24 cellular contexts compared by ENCODE assay signal in the genomic region with DNA sequence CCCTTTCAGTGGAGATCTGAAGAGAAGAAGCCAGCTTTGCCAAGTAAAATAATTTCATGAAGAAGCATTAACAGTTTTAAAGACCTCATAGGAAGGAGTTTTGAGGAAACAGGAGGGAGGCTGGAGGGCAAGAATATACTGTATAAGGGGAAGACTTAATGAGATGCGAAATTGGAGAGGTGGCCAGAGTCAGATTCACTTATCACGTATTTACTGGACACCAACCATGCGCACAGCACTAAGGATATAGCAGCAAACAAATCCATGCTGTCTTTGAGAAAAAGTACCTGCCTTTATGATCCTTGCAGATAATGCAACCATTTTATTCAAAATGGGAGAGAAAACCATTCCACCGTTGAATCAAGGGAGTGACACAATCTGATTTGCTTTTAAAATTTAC.
DNase-seq lines count a peak whose midpoint lies in the region; ATAC-seq, FAIRE-seq and TF ChIP-seq lines count a peak whose summit lies in the region.
"Had no signal": no experiment of that assay in that cellular context is flagged by ENCODE, and none has a peak within 500 bp of the region (broad histone marks: within the 10 kb centered on the region; RNA-seq: fewer than 3 reads in every experiment).

No MANE protein-coding gene starts in this region.

- in situ Hi-C loops in Panc1 (cut with HindIII; ENCODE audit: low pct_unique_long_range_greater_than_20kb, low sequenced_read_pairs): no loop called here

- H2AFZ ChIP-seq in H1 (ENCODE audit: low read length): no peak overlapping the region

- no peaks in the 10 kb centered on the region for H3K27me3 Mint-ChIP-seq in stimulated activated naive CD8-positive, alpha-beta T cell treated with anti-CD3 and anti-CD28 coated beads, Interleukin-15, amount 100 ng/mL, for 72 hours
- H3K27me3 Mint-ChIP-seq: activated naive CD8-positive, alpha-beta T cell treated with anti-CD3 and anti-CD28 coated beads, Interleukin-2, amount 10 ng/mL, durations not matched to agents 7 days and 5 days; naive B cell had no signal

- H4K5ac ChIP-seq in H1 (ENCODE audit: insufficient read length, low read depth, low read length): no peak overlapping the region

- CTCF ChIA-PET in Panc1 (lab: Charles Lee) (no interaction called here), H1 (lab: Charles Lee; ENCODE audit: partially characterized antibody) (interaction anchor here (2.0 to 2.6 kb wide), 4 partner anchors 8 to 139 kb away, joined by 10 to 14 read pairs (median 13); no protein-coding TSS in a partner anchor)

- no peak overlapping the region for H2BK120ac ChIP-seq in H1 (replicated peaks; ENCODE audit: low read depth, low read length)

- H3K27me3 ChIP-seq in cardiac muscle cell (no peaks in the 10 kb centered on the region), heart left ventricle (no peaks in the 10 kb centered on the region), Panc1 (ENCODE audit: control insufficient read depth, insufficient read depth, low read length) (no peaks in the 10 kb centered on the region), H1 (replicated peaks in 1 of 4; ENCODE audit: control insufficient read depth in 3 of 4, extremely low read depth in 1 of 4, insufficient read depth in 3 of 4, low read length in 3 of 4) (no peaks in the 10 kb centered on the region)
- H3K27me3 ChIP-seq: SJSA1, tibial nerve had no signal

- H3K9ac ChIP-seq in H1 (replicated peaks in 1 of 4; ENCODE audit: extremely low read depth in 1 of 4, low read depth in 3 of 4, low read length in 3 of 4): no peak overlapping the region

- no peak overlapping the region for H3K18ac ChIP-seq in H1 (ENCODE audit: extremely low read depth, low read length)

- 63 to 82% (median 68%) methylated on average over 4 of the region's 4 CpGs for WGBS in heart left ventricle, 4 donors
- WGBS in H1 (ENCODE audit: extremely low coverage in 1 of 2, insufficient coverage in 1 of 2, insufficient read length in 1 of 2, insufficient replicate concordance in 2 of 2, low coverage in 1 of 2, low lambda C conversion rate in 2 of 2, missing lambda C conversion rate in 1 of 2), 2 experiments: 69% methylated on average over 4 of the region's 4 CpGs; no CpG with 5 or more reads in 1 of the 2 experiments

- H3K9me3 ChIP-seq in cardiac muscle cell (ENCODE audit: low read depth): no peaks in the 10 kb centered on the region
- H3K9me3 ChIP-seq in heart left ventricle: no peaks in the 10 kb centered on the region
- no peaks in the 10 kb centered on the region for H3K9me3 ChIP-seq in Panc1 (ENCODE audit: control insufficient read depth, insufficient read depth, low read depth, low read length)
- H3K9me3 ChIP-seq in H1 (ENCODE audit: insufficient read depth in 2 of 2, low read depth in 1 of 2, low read length in 1 of 2): no peaks in the 10 kb centered on the region
- H3K9me3 ChIP-seq: left ventricle myocardium inferior, SJSA1, tibial nerve had no signal

- peak overlapping the region; percentile 39; the same call in 1 of the 2 replicates for H2AK5ac ChIP-seq in H1 (ENCODE audit: low read depth, low read length)

- TF ChIP-seq EP300 in H1 (IDR thresholded peaks at IDR 0.05; ENCODE audit: borderline replicate concordance in 1 of 2, low read depth in 2 of 2, low read length in 2 of 2): no peak

- H2BK20ac ChIP-seq in H1 (ENCODE audit: low read length): no peak overlapping the region

- H3K56ac ChIP-seq in H1 (replicated peaks; ENCODE audit: insufficient read length, low read depth, low read length): no peak overlapping the region

- no peak overlapping the region for H3K27ac Mint-ChIP-seq in stimulated activated naive CD8-positive, alpha-beta T cell treated with anti-CD3 and anti-CD28 coated beads, Interleukin-15, amount 100 ng/mL, for 72 hours
- H3K27ac Mint-ChIP-seq: activated naive CD8-positive, alpha-beta T cell treated with anti-CD3 and anti-CD28 coated beads, Interleukin-2, amount 10 ng/mL, durations not matched to agents 7 days and 5 days; T-helper 1 cell treated with Interleukin-12 subunit alpha and Interleukin-12 subunit beta and Interleukin-4 antibody, amounts not matched to agents 30 μg/mL and 1 μg/mL, for 36 hours had no signal

- no peaks in the 10 kb centered on the region for H4K20me1 ChIP-seq in H1 (replicated peaks in 1 of 2; ENCODE audit: control insufficient read depth in 1 of 2, insufficient read depth in 2 of 2, low read length in 2 of 2)

- H3K79me1 ChIP-seq in H1 (ENCODE audit: low read depth, low read length): no peaks in the 10 kb centered on the region; the same call in 1 of the 2 replicates

- H3K4me3 ChIP-seq in cardiac muscle cell (no peak overlapping the region), heart left ventricle (no peak overlapping the region), Panc1 (ENCODE audit: low read depth in 2 of 2, low read length in 2 of 2) (no peak overlapping the region), H1 (ENCODE audit: extremely low read depth in 1 of 4, insufficient read depth in 2 of 4, low read depth in 3 of 4, low read length in 4 of 4) (no peak overlapping the region)
- H3K4me3 ChIP-seq: left ventricle myocardium inferior, SJSA1, skin epidermis, tibial nerve had no signal

- no peak for FAIRE-seq in H1 (lab: Jason Lieb, UNC)

- no peaks in the 10 kb centered on the region for H3K9me3 Mint-ChIP-seq in stimulated activated naive CD8-positive, alpha-beta T cell treated with anti-CD3 and anti-CD28 coated beads, Interleukin-15, amount 100 ng/mL, for 72 hours
- H3K9me3 Mint-ChIP-seq: activated naive CD8-positive, alpha-beta T cell treated with anti-CD3 and anti-CD28 coated beads, Interleukin-2, amount 10 ng/mL, durations not matched to agents 7 days and 5 days; naive B cell; T-helper 1 cell treated with Interleukin-12 subunit alpha and Interleukin-12 subunit beta and Interleukin-4 antibody, amounts not matched to agents 30 μg/mL and 1 μg/mL, for 36 hours had no signal

- no peak overlapping the region for H3K4me2 ChIP-seq in H1 (ENCODE audit: insufficient read depth in 1 of 2, low read depth in 2 of 2, low read length in 2 of 2)

- no peak overlapping the region for H2BK12ac ChIP-seq in H1 (ENCODE audit: low read depth, low read length)

- H3K27ac ChIP-seq in cardiac muscle cell (peak overlapping the region; percentile 69), heart left ventricle (no peak overlapping the region), Panc1 (ENCODE audit: low read length) (peak overlapping the region; percentile 18), H1 (ENCODE audit: low read depth, low read length) (no peak overlapping the region)
- H3K27ac ChIP-seq: left ventricle myocardium inferior, SJSA1, skin epidermis, tibial nerve had no signal

- no peak for ATAC-seq in heart left ventricle
- ATAC-seq in Panc1: no peak; the same call in 1 of the 2 replicates
- no peak for ATAC-seq in GM21576 (IDR thresholded peaks at IDR 0.05; ENCODE audit: unreplicated experiment)
- ATAC-seq in stimulated activated naive CD8-positive, alpha-beta T cell treated with anti-CD3 and anti-CD28 coated beads, Interleukin-15, amount 100 ng/mL, for 72 hours: no peak

- no peak overlapping the region for H3K23ac ChIP-seq in H1 (ENCODE audit: insufficient read length)

- no peak overlapping the region for H3K4me3 Mint-ChIP-seq in stimulated activated naive CD8-positive, alpha-beta T cell treated with anti-CD3 and anti-CD28 coated beads, Interleukin-15, amount 100 ng/mL, for 72 hours
- H3K4me3 Mint-ChIP-seq: activated naive CD8-positive, alpha-beta T cell treated with anti-CD3 and anti-CD28 coated beads, Interleukin-2, amount 10 ng/mL, durations not matched to agents 7 days and 5 days; naive B cell; T-helper 1 cell treated with Interleukin-12 subunit alpha and Interleukin-12 subunit beta and Interleukin-4 antibody, amounts not matched to agents 30 μg/mL and 1 μg/mL, for 36 hours had no signal

- BruUV-seq in Panc1 (replicated peaks; lab: Mats Ljungman, UMichigan): TSS peak; percentile 75

- no peaks in the 10 kb centered on the region for H3K23me2 ChIP-seq in H1 (ENCODE audit: low read depth, low read length)

- no peak for TF ChIP-seq RAD21 in H1 (IDR thresholded peaks at IDR 0.05 in 1 of 2, conservative IDR thresholded peaks at IDR 0.05 in 1 of 2; ENCODE audit: low read depth in 2 of 2, low read length in 2 of 2)

- peaks cover 0 to 13% of the 10 kb centered on the region in 2 experiments; a peak in 1 of 4 replicates for H3K79me2 ChIP-seq in H1 (ENCODE audit: control insufficient read depth in 1 of 2, insufficient read depth in 2 of 2, low read length in 2 of 2)

- no peak for DNase-seq in cardiac muscle cell (ENCODE audit: low read depth in 1 of 2, low spot score in 1 of 2)
- DNase-seq in heart left ventricle: no peak
- no peak for DNase-seq in Panc1 (ENCODE audit: low read depth, low spot score)
- no peak for DNase-seq in H1 (ENCODE audit: low read depth in 1 of 2, low spot score in 2 of 2)
- no peak for DNase-seq in central memory CD4-positive, alpha-beta T cell
- DNase-seq in NK-92 (lab: John Stamatoyannopoulos, UW; ENCODE audit: unreplicated experiment): no peak
- DNase-seq in stimulated activated naive CD8-positive, alpha-beta T cell treated with anti-CD3 and anti-CD28 coated beads, Interleukin-15, amount 100 ng/mL, for 72 hours: no peak
- DNase-seq: ACHN; activated CD4-positive, alpha-beta T cell treated with anti-CD3 and anti-CD28 coated beads for 1 hour; activated effector memory CD4-positive, alpha-beta T cell treated with Interleukin-2 at 50 U/mL for 16 hours; activated naive CD8-positive, alpha-beta T cell treated with anti-CD3 and anti-CD28 coated beads, Interleukin-2, amount 10 ng/mL, durations not matched to agents 7 days and 5 days; activated T-cell treated with anti-CD3 and anti-CD28 coated beads for 4 hours; DMS79; Kasumi-1; left ventricle myocardium inferior; naive B cell; NCI-H187 treated with DMSO at 0.1 percent for 48 hours; NCI-H524 treated with DMSO at 0.1 percent for 48 hours; occipital lobe had no signal

- peaks cover 6% of the 10 kb centered on the region for H3K4me1 Mint-ChIP-seq in stimulated activated naive CD8-positive, alpha-beta T cell treated with anti-CD3 and anti-CD28 coated beads, Interleukin-15, amount 100 ng/mL, for 72 hours
- H3K4me1 Mint-ChIP-seq: activated naive CD8-positive, alpha-beta T cell treated with anti-CD3 and anti-CD28 coated beads, Interleukin-2, amount 10 ng/mL, durations not matched to agents 7 days and 5 days had no signal

- intact Hi-C loops in heart left ventricle (cut with DNase I): loop anchor here in 9 of 10 donors (5.0 to 10.0 kb wide), 11 partner anchors 87 to 527 kb away; partner anchors contain the start of genes ERC1 (in 5 of the 9) and RAD52 (in 1 of the 9)
- intact Hi-C loops in Panc1 (cut with micrococcal nuclease; ENCODE audit: unreplicated experiment): loop anchor here (10.0 kb wide), 1 partner anchor 97 kb away; the partner anchor contains the start of gene ERC1

- H3K4me1 ChIP-seq in cardiac muscle cell (ENCODE audit: low read depth) (peaks cover under 1% of the 10 kb centered on the region), heart left ventricle (peaks cover 0 to 17% (median 2%) of the 10 kb centered on the region in 12 donors), Panc1 (ENCODE audit: control insufficient read depth, insufficient read depth, low read length) (peaks cover 6% of the 10 kb centered on the region; the same call in 1 of the 2 replicates), H1 (replicated peaks in 1 of 4; ENCODE audit: control insufficient read depth in 3 of 4, insufficient read depth in 4 of 4, low read length in 3 of 4) (no peaks in the 10 kb centered on the region)
- H3K4me1 ChIP-seq: left ventricle myocardium inferior, SJSA1 had no signal

- POLR2A ChIA-PET in Panc1 (lab: Charles Lee) (no interaction called here), H1 (lab: Charles Lee; ENCODE audit: partially characterized antibody) (no interaction called here)

- H3K14ac ChIP-seq in H1 (ENCODE audit: insufficient read length): no peak overlapping the region

- H3K36me3 ChIP-seq in cardiac muscle cell (no peaks in the 10 kb centered on the region), heart left ventricle (peaks cover 0 to 3% (median 0%) of the 10 kb centered on the region in 9 donors), Panc1 (ENCODE audit: control insufficient read depth, insufficient read depth, low read length) (no peaks in the 10 kb centered on the region), H1 (ENCODE audit: control insufficient read depth in 2 of 4, insufficient read depth in 4 of 4, low read length in 3 of 4) (no peaks in the 10 kb centered on the region)
- H3K36me3 ChIP-seq: left ventricle myocardium inferior, SJSA1, tibial nerve had no signal

- H2BK5ac ChIP-seq in H1 (ENCODE audit: low read depth, low read length): no peak overlapping the region

- H3K4ac ChIP-seq in H1 (replicated peaks; ENCODE audit: insufficient read length, low read depth, low read length): no peak overlapping the region

- no peak overlapping the region for H4K91ac ChIP-seq in H1 (replicated peaks; ENCODE audit: insufficient read length, low read length)

- TF ChIP-seq POLR2A in heart left ventricle (IDR thresholded peaks at IDR 0.05) (no peak), H1 (IDR thresholded peaks at IDR 0.05; ENCODE audit: control extremely low read depth in 1 of 2, low read depth in 2 of 2, low read length in 2 of 2) (no peak)

- TF ChIP-seq CTCF in cardiac muscle cell (IDR thresholded peaks at IDR 0.05; ENCODE audit: low read depth, low read length) (no peak), heart left ventricle (IDR thresholded peaks at IDR 0.05) (no peak), Panc1 (IDR thresholded peaks at IDR 0.05) (no peak), H1 (IDR thresholded peaks at IDR 0.05; ENCODE audit: control extremely low read depth in 1 of 3, insufficient read depth in 1 of 3, low read depth in 1 of 3, low read length in 3 of 3) (no peak)

- H2BK15ac ChIP-seq in H1 (ENCODE audit: low read length): no peak overlapping the region

- H4K8ac ChIP-seq in H1 (ENCODE audit: extremely low read depth, insufficient read depth, low read length): no peak overlapping the region

Comparison
In these comparisons a context has a peak if more than half of its experiments do, and no peak if none do; other contexts are left out.
1. H3K27ac ChIP-seq: peak in cardiac muscle cell (single experiment) and Panc1 (single experiment); none in heart left ventricle (0 of 12) and H1 (single experiment).